ENCODE assay signal across 8 cellular contexts in genomic region chr12:46214668-46215429, GRCh38. TPM values are rescaled to one million over a fixed set of nuclear protein-coding genes. Genes with fewer than 3 reads are reported as not detected.
DNase-seq lines count a peak whose midpoint lies in the region; ATAC-seq and TF ChIP-seq lines count a peak whose summit lies in the region.

No MANE protein-coding gene starts in this region.

- TF ChIP-seq CTCF in nephron progenitor cell (IDR thresholded peaks at IDR 0.05): no peak

- DNase-seq in T-helper 17 cell (peak; percentile 47 to 71 (median 65)), HEK293T (ENCODE audit: extremely low spot score) (no peak), medulla oblongata (ENCODE audit: extremely low spot score) (no peak), nephron progenitor cell (no peak)
- peak; percentile 62 for DNase-seq in activated naive CD8-positive, alpha-beta T cell treated with anti-CD3 and anti-CD28 coated beads, Interleukin-2, amount 50 U/mL, for 16 hours (ENCODE audit: low read depth, low spot score)
- peak; percentile 59 to 68 (median 66) for DNase-seq in stimulated activated CD4-positive, alpha-beta T cell treated with anti-CD3 and anti-CD28 coated beads, TNF-alpha, amount 100 ng/mL, for 24 hours (ENCODE audit: low read depth in 3 of 3)

- H3K36me3 Mint-ChIP-seq in T-helper 17 cell (ENCODE audit: low read depth): peaks cover 15% of the 10 kb centered on the region
- peaks cover 75% of the 10 kb centered on the region for H3K36me3 Mint-ChIP-seq in nephron progenitor cell (ENCODE audit: low read depth)

- H3K27ac Mint-ChIP-seq in T-helper 17 cell (peak overlapping the region; percentile 99), nephron progenitor cell (no peak overlapping the region)

- peak; percentile 43 for ATAC-seq in GM18861 (IDR thresholded peaks at IDR 0.05; ENCODE audit: unreplicated experiment)
- peak; percentile 54 for ATAC-seq in HG02943 (IDR thresholded peaks at IDR 0.05; ENCODE audit: low read depth, unreplicated experiment)
- peak; percentile 81 for ATAC-seq in T-helper 17 cell

- H3K9me3 Mint-ChIP-seq in nephron progenitor cell: no peaks in the 10 kb centered on the region

- CTCF ChIA-PET in HEK293T (lab: Yijun Ruan, JAX): no interaction called here

- no peaks in the 10 kb centered on the region for H3K9me3 ChIP-seq in T-helper 17 cell (ENCODE audit: control insufficient read depth, low read length, poor library complexity, severe bottlenecking)

- H3K4me3 Mint-ChIP-seq in T-helper 17 cell (peak overlapping the region; percentile 87), nephron progenitor cell (no peak overlapping the region)

- H3K27me3 Mint-ChIP-seq in T-helper 17 cell (no peaks in the 10 kb centered on the region), nephron progenitor cell (ENCODE audit: low read depth, poor library complexity) (no peaks in the 10 kb centered on the region)

- POLR2A ChIA-PET in HEK293T (lab: Yijun Ruan, JAX): no interaction called here

- H3K4me1 Mint-ChIP-seq in T-helper 17 cell: peaks cover 84% of the 10 kb centered on the region
- peaks cover 4% of the 10 kb centered on the region for H3K4me1 Mint-ChIP-seq in nephron progenitor cell

TF ChIP-seq in HEK293T, 16 proteins besides CTCF, POLR2A, EP300 and RAD21:
- TF ChIP-seq HDGF (IDR thresholded peaks at IDR 0.05; ENCODE audit: borderline replicate concordance) (no peak), L3MBTL2 (conservative IDR thresholded peaks at IDR 0.05) (no peak), NFRKB (IDR thresholded peaks at IDR 0.05) (no peak), ARNT (IDR thresholded peaks at IDR 0.05) (no peak), PKNOX1 (IDR thresholded peaks at IDR 0.05) (no peak), SUZ12 (IDR thresholded peaks at IDR 0.05) (no peak), BHLHE40 (IDR thresholded peaks at IDR 0.05; ENCODE audit: borderline replicate concordance) (no peak), CTBP1 (IDR thresholded peaks at IDR 0.05; ENCODE audit: borderline replicate concordance) (no peak), ELF4 (IDR thresholded peaks at IDR 0.05) (no peak), FOXA1 (IDR thresholded peaks at IDR 0.05) (no peak), ZNF384 (IDR thresholded peaks at IDR 0.05) (no peak), FOXM1 (IDR thresholded peaks at IDR 0.05; ENCODE audit: borderline replicate concordance) (no peak), SP1 (IDR thresholded peaks at IDR 0.05) (no peak)

RNA-seq across cellular contexts. Expression of gene SLC38A1, which starts 54.0 kb away (rescaled TPM):
- 100 to 1,000 TPM; 262 to 265 TPM for total RNA-seq in T-helper 17 cell

Comparison
In these comparisons a context has a peak if more than half of its experiments do, and no peak if none do; other contexts are left out.
1. DNase-seq: peak in T-helper 17 cell (3 of 3), activated naive CD8-positive, alpha-beta T cell treated with anti-CD3 and anti-CD28 coated beads, Interleukin-2, amount 50 U/mL, for 16 hours (single experiment) and stimulated activated CD4-positive, alpha-beta T cell treated with anti-CD3 and anti-CD28 coated beads, TNF-alpha, amount 100 ng/mL, for 24 hours (3 of 3); none in HEK293T (single experiment), medulla oblongata (single experiment) and nephron progenitor cell (single experiment).
2. Peak in every context shown above with its lines, with median percentiles within 50 percentile points of each other: ATAC-seq.